ENCODE assay signal across 2 cellular contexts in genomic region chr5:160088805-160089204, GRCh38.
TF ChIP-seq lines count a peak whose summit lies in the region.

No MANE protein-coding gene starts in this region.

TF ChIP-seq in WTC11, 78 proteins besides CTCF, POLR2A, EP300 and RAD21 (continued from another document):
- TF ChIP-seq ZNF281 (CRISPR knock-in tag; IDR thresholded peaks at IDR 0.05), result no peak
- TF ChIP-seq SP1 (CRISPR knock-in tag; conservative IDR thresholded peaks at IDR 0.05), result no peak
- TF ChIP-seq ZBTB43 (CRISPR knock-in tag; IDR thresholded peaks at IDR 0.05), result no peak
- TF ChIP-seq GTF2I (CRISPR knock-in tag; conservative IDR thresholded peaks at IDR 0.05), result no peak
- no peak for TF ChIP-seq USF1 (CRISPR knock-in tag; IDR thresholded peaks at IDR 0.05)
- TF ChIP-seq HMGA2 (CRISPR knock-in tag; IDR thresholded peaks at IDR 0.05), result no peak
- TF ChIP-seq FOXK1 (CRISPR knock-in tag; IDR thresholded peaks at IDR 0.05), result no peak

TF ChIP-seq in HepG2, 621 proteins besides CTCF, POLR2A, EP300 and RAD21 (continued from another document):
- TF ChIP-seq PRDM4 (CRISPR knock-in tag; IDR thresholded peaks at IDR 0.05; ENCODE audit: borderline replicate concordance) (no peak), ZNF574 (CRISPR knock-in tag; IDR thresholded peaks at IDR 0.05) (no peak), ZNF790 (CRISPR knock-in tag; IDR thresholded peaks at IDR 0.05; ENCODE audit: borderline replicate concordance) (no peak), ZNF768 (CRISPR knock-in tag; IDR thresholded peaks at IDR 0.05) (no peak), ZNF510 (CRISPR knock-in tag; IDR thresholded peaks at IDR 0.05; ENCODE audit: low read depth) (no peak)
